Comparison of ENCODE assay signal across 15 cellular contexts in the genomic region with DNA sequence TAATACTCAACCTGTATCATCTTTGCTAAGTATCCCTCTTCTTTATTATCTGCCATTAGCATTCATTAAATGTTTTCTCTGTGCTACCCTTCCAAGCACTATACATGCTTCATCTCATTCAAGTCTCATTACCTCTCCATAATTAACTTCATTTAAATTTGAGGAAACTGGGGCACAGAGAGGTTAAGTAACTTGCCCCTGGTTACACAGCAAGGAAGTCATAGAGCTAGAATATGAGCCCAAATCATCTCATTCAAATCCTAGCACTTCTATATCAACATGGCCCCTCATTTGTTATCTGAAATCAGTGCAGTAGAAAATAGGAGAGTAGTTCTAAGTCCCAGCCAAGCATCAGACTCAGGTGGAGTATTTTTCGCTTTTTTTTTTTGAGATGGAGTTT. TPM values are rescaled to one million over a fixed set of nuclear protein-coding genes. Genes with fewer than 3 reads are reported as not detected.
DNase-seq lines count a peak whose midpoint lies in the region; ATAC-seq, FAIRE-seq and TF ChIP-seq lines count a peak whose summit lies in the region.
"Had no signal": no experiment of that assay in that cellular context is flagged by ENCODE, and none has a peak within 500 bp of the region (broad histone marks: within the 10 kb centered on the region; RNA-seq: fewer than 3 reads in every experiment).

No MANE protein-coding gene starts in this region.

- no peaks in the 10 kb centered on the region for H3K9me3 Mint-ChIP-seq in activated naive CD8-positive, alpha-beta T cell treated with anti-CD3 and anti-CD28 coated beads for 36 hours
- H3K9me3 Mint-ChIP-seq in activated naive CD8-positive, alpha-beta T cell treated with anti-CD3 and anti-CD28 coated beads, Interleukin-2, amount 50 U/mL, for 24 hours = no peaks in the 10 kb centered on the region
- H3K9me3 Mint-ChIP-seq: CD14-positive monocyte; CD8-positive, alpha-beta memory T cell had no signal

- H3K36me3 ChIP-seq in DOHH2 (ENCODE audit: control insufficient read depth, low read length) (peaks cover 65% of the 10 kb centered on the region), SU-DHL-6 (ENCODE audit: low read length) (peaks cover 5% of the 10 kb centered on the region), thyroid gland (peaks cover 21 to 25% of the 10 kb centered on the region in 2 donors), small intestine (ENCODE audit: control insufficient read depth in 2 of 2, insufficient read depth in 2 of 2, low read length in 2 of 2) (peaks cover 6 to 8% of the 10 kb centered on the region in 2 donors)

- intact Hi-C loops in thyroid gland (cut with DNase I) = no loop called here

- no peak overlapping the region for H3K4me3 Mint-ChIP-seq in activated naive CD8-positive, alpha-beta T cell treated with anti-CD3 and anti-CD28 coated beads for 36 hours
- no peak overlapping the region for H3K4me3 Mint-ChIP-seq in activated naive CD8-positive, alpha-beta T cell treated with anti-CD3 and anti-CD28 coated beads, Interleukin-2, amount 50 U/mL, for 24 hours
- H3K4me3 Mint-ChIP-seq: CD14-positive monocyte had no signal

- TF ChIP-seq POLR2A in thyroid gland (IDR thresholded peaks at IDR 0.05) = no peak

- H3K79me2 ChIP-seq in DOHH2 (ENCODE audit: control insufficient read depth, low read length) (peaks cover 72% of the 10 kb centered on the region), SU-DHL-6 (ENCODE audit: insufficient read depth, low read length) (peaks cover 61% of the 10 kb centered on the region)

- TF ChIP-seq CTCF in DOHH2 (IDR thresholded peaks at IDR 0.05; ENCODE audit: low read depth, low read length, poor library complexity, severe bottlenecking) (no peak), SU-DHL-6 (IDR thresholded peaks at IDR 0.05; ENCODE audit: insufficient read depth, low read length, poor library complexity, severe bottlenecking) (no peak), thyroid gland (IDR thresholded peaks at IDR 0.05) (no peak)

- no peak overlapping the region for H3K27ac ChIP-seq in DOHH2 (ENCODE audit: low read depth, low read length)
- no peak overlapping the region for H3K27ac ChIP-seq in SU-DHL-6 (ENCODE audit: low read depth, low read length)
- H3K27ac ChIP-seq in thyroid gland = no peak overlapping the region
- no peak overlapping the region for H3K27ac ChIP-seq in small intestine (ENCODE audit: low read depth in 1 of 2, low read length in 1 of 2)

- H3K4me1 Mint-ChIP-seq in activated naive CD8-positive, alpha-beta T cell treated with anti-CD3 and anti-CD28 coated beads for 36 hours = peaks cover 29% of the 10 kb centered on the region
- H3K4me1 Mint-ChIP-seq in activated naive CD8-positive, alpha-beta T cell treated with anti-CD3 and anti-CD28 coated beads, Interleukin-2, amount 50 U/mL, for 24 hours = peaks cover 33% of the 10 kb centered on the region

- H4K20me1 ChIP-seq in DOHH2 (ENCODE audit: control insufficient read depth, insufficient read depth, low read depth, low read length) (peaks cover 7% of the 10 kb centered on the region), SU-DHL-6 (ENCODE audit: low read depth, low read length) (no peaks in the 10 kb centered on the region)

- no peak overlapping the region for H3K9ac ChIP-seq in SU-DHL-6 (ENCODE audit: low read length)

- no peaks in the 10 kb centered on the region for H3K9me3 ChIP-seq in DOHH2 (ENCODE audit: control insufficient read depth, insufficient read depth, low read length)
- H3K9me3 ChIP-seq in SU-DHL-6 (ENCODE audit: insufficient read depth, low read length) = no peaks in the 10 kb centered on the region
- no peaks in the 10 kb centered on the region for H3K9me3 ChIP-seq in thyroid gland
- no peaks in the 10 kb centered on the region for H3K9me3 ChIP-seq in small intestine (ENCODE audit: control insufficient read depth, low read depth)
- H3K9me3 ChIP-seq: Caco-2 had no signal

- peak overlapping the region; percentile 49 for H3K4me2 ChIP-seq in DOHH2 (ENCODE audit: low read length)
- peak overlapping the region; percentile 21 for H3K4me2 ChIP-seq in SU-DHL-6 (ENCODE audit: low read depth, low read length, poor library complexity, severe bottlenecking)

- no peaks in the 10 kb centered on the region for H3K27me3 Mint-ChIP-seq in activated naive CD8-positive, alpha-beta T cell treated with anti-CD3 and anti-CD28 coated beads for 36 hours
- no peaks in the 10 kb centered on the region for H3K27me3 Mint-ChIP-seq in activated naive CD8-positive, alpha-beta T cell treated with anti-CD3 and anti-CD28 coated beads, Interleukin-2, amount 50 U/mL, for 24 hours
- H3K27me3 Mint-ChIP-seq: CD8-positive, alpha-beta memory T cell had no signal

- H3F3A ChIP-seq in DOHH2 (ENCODE audit: control insufficient read depth, insufficient read depth) = no peaks in the 10 kb centered on the region
- peaks cover 6% of the 10 kb centered on the region; the same call in 1 of the 2 replicates for H3F3A ChIP-seq in SU-DHL-6 (ENCODE audit: insufficient read depth)

- H2AFZ ChIP-seq in SU-DHL-6 (ENCODE audit: low read depth, low read length, severe bottlenecking) = no peak overlapping the region

- ATAC-seq in activated naive CD8-positive, alpha-beta T cell treated with anti-CD3 and anti-CD28 coated beads, Interleukin-2, amount 50 U/mL, for 24 hours = no peak
- no peak for ATAC-seq in HG03108 (IDR thresholded peaks at IDR 0.05; ENCODE audit: unreplicated experiment)

- H3K9me2 ChIP-seq in DOHH2 (replicated peaks; ENCODE audit: control insufficient read depth, low read length) (no peaks in the 10 kb centered on the region), SU-DHL-6 (replicated peaks; ENCODE audit: insufficient read depth, low read length) (no peaks in the 10 kb centered on the region)

- H3K36me3 Mint-ChIP-seq in activated naive CD8-positive, alpha-beta T cell treated with anti-CD3 and anti-CD28 coated beads for 36 hours = peaks cover 19% of the 10 kb centered on the region
- H3K36me3 Mint-ChIP-seq in activated naive CD8-positive, alpha-beta T cell treated with anti-CD3 and anti-CD28 coated beads, Interleukin-2, amount 50 U/mL, for 24 hours (ENCODE audit: low read depth) = peaks cover 27% of the 10 kb centered on the region

- 0 out of 2 replicates have a peak overlapping the region, but pooled peaks have one; percentile 14 for H3K4me3 ChIP-seq in DOHH2 (ENCODE audit: low read length)
- H3K4me3 ChIP-seq in SU-DHL-6 (ENCODE audit: insufficient read depth, low read length, poor library complexity, severe bottlenecking) = no peak overlapping the region
- H3K4me3 ChIP-seq in thyroid gland (replicated peaks in 1 of 3) = no peak overlapping the region
- no peak overlapping the region for H3K4me3 ChIP-seq in small intestine (ENCODE audit: low read depth in 1 of 2, low read length in 2 of 2)

- no peak for DNase-seq in activated naive CD8-positive, alpha-beta T cell treated with anti-CD3 and anti-CD28 coated beads for 36 hours
- DNase-seq in activated naive CD8-positive, alpha-beta T cell treated with anti-CD3 and anti-CD28 coated beads, Interleukin-2, amount 50 U/mL, for 24 hours = no peak
- DNase-seq in thyroid gland = no peak
- DNase-seq in small intestine = no peak
- DNase-seq: 8988T; ACHN; Caco-2; CD8-positive, alpha-beta memory T cell; DND-41; GF-D8; HCEC 1CT had no signal

- H3K4me1 ChIP-seq in DOHH2 (ENCODE audit: control insufficient read depth, low read length) = peaks cover 42% of the 10 kb centered on the region
- H3K4me1 ChIP-seq in thyroid gland = peaks cover 5 to 8% of the 10 kb centered on the region in 2 donors
- peaks cover 0 to 2% of the 10 kb centered on the region in 2 donors for H3K4me1 ChIP-seq in small intestine (ENCODE audit: control insufficient read depth in 2 of 2, insufficient read depth in 1 of 2, low read depth in 1 of 2, low read length in 1 of 2)
- H3K4me1 ChIP-seq: Caco-2 had no signal

- no peaks in the 10 kb centered on the region for H3K27me3 ChIP-seq in DOHH2 (ENCODE audit: control insufficient read depth, low read length)
- no peaks in the 10 kb centered on the region for H3K27me3 ChIP-seq in SU-DHL-6 (ENCODE audit: low read length)
- H3K27me3 ChIP-seq in thyroid gland = no peaks in the 10 kb centered on the region
- no peaks in the 10 kb centered on the region for H3K27me3 ChIP-seq in small intestine (ENCODE audit: control insufficient read depth in 2 of 2, insufficient read depth in 2 of 2, low read length in 2 of 2)

- FAIRE-seq in small intestine (lab: Jason Lieb, UNC) = no peak

- 93 to 100% methylated on average over 1 of the region's 1 CpG for WGBS in thyroid gland, 2 donors
- WGBS in small intestine, 3 donors = 90 to 93% (median 93%) methylated on average over 1 of the region's 1 CpG

- H3K27ac Mint-ChIP-seq in activated naive CD8-positive, alpha-beta T cell treated with anti-CD3 and anti-CD28 coated beads for 36 hours = peak overlapping the region; percentile 39
- H3K27ac Mint-ChIP-seq in activated naive CD8-positive, alpha-beta T cell treated with anti-CD3 and anti-CD28 coated beads, Interleukin-2, amount 50 U/mL, for 24 hours = no peak overlapping the region
- H3K27ac Mint-ChIP-seq: CD14-positive monocyte had no signal

RNA-seq across cellular contexts. Expression of a gene that starts 4.4 kb away (rescaled TPM):
- 100 to 1,000 TPM in 1 of 2 experiments, 10 to 100 TPM in 1; 93.9 to 105 TPM for total RNA-seq in activated naive CD8-positive, alpha-beta T cell treated with anti-CD3 and anti-CD28 coated beads for 36 hours
- total RNA-seq in thyroid gland = 10 to 100 TPM; 18.3 to 46.9 (median 26.3) TPM
- 10 to 100 TPM; 65.4 to 78.5 (median 78.5) TPM for polyA plus RNA-seq in small intestine

RNA-seq across cellular contexts. Expression of a gene that starts 8.4 kb away (rescaled TPM):
- total RNA-seq in activated naive CD8-positive, alpha-beta T cell treated with anti-CD3 and anti-CD28 coated beads for 36 hours = 100 to 1,000 TPM; 154 to 163 TPM
- 10 to 100 TPM; 54.0 to 88.2 (median 67.1) TPM for total RNA-seq in thyroid gland
- 10 to 100 TPM; 69.2 to 82.1 (median 71.2) TPM for polyA plus RNA-seq in small intestine
